ENCODE assay signal across 18 cellular contexts in genomic region chr18:2872095-2872494, GRCh38. TPM values are rescaled to one million over a fixed set of nuclear protein-coding genes. Genes with fewer than 3 reads are reported as not detected.
DNase-seq lines count a peak whose midpoint lies in the region; ATAC-seq, FAIRE-seq and TF ChIP-seq lines count a peak whose summit lies in the region.
"Had no signal": no experiment of that assay in that cellular context is flagged by ENCODE, and none has a peak within 500 bp of the region (broad histone marks: within the 10 kb centered on the region; RNA-seq: fewer than 3 reads in every experiment).

No MANE protein-coding gene starts in this region.

- H3K4me1 ChIP-seq in HepG2 (ENCODE audit: insufficient read depth, low read length), result peaks cover 4% of the 10 kb centered on the region; the same call in 1 of the 2 replicates
- no peaks in the 10 kb centered on the region for H3K4me1 ChIP-seq in right lobe of liver
- H3K4me1 ChIP-seq in CD4-positive, alpha-beta memory T cell (ENCODE audit: insufficient read depth, low read length), result no peaks in the 10 kb centered on the region

- no peaks in the 10 kb centered on the region for H3K36me3 Mint-ChIP-seq in osteocyte (ENCODE audit: unreplicated experiment)
- no peaks in the 10 kb centered on the region for H3K36me3 Mint-ChIP-seq in CD4-positive, alpha-beta memory T cell
- H3K36me3 Mint-ChIP-seq: CD8-positive, alpha-beta T cell had no signal

- no peaks in the 10 kb centered on the region for H3K9me3 Mint-ChIP-seq in osteocyte (ENCODE audit: unreplicated experiment)
- no peaks in the 10 kb centered on the region for H3K9me3 Mint-ChIP-seq in CD4-positive, alpha-beta memory T cell
- H3K9me3 Mint-ChIP-seq: CD8-positive, alpha-beta T cell had no signal

- no peaks in the 10 kb centered on the region for H3K36me3 ChIP-seq in HepG2 (replicated peaks in 1 of 2; ENCODE audit: control insufficient read depth in 1 of 2, insufficient read depth in 2 of 2, low read length in 2 of 2)
- H3K36me3 ChIP-seq in right lobe of liver, result no peaks in the 10 kb centered on the region
- H3K36me3 ChIP-seq in CD4-positive, alpha-beta memory T cell (ENCODE audit: insufficient read depth, low read length), result no peaks in the 10 kb centered on the region

- no peak for DNase-seq in HepG2 (ENCODE audit: low spot score)
- DNase-seq in right lobe of liver, result no peak
- DNase-seq in coronary artery (ENCODE audit: low spot score), result peak; percentile 28
- peak; percentile 44 for DNase-seq in osteocyte (ENCODE audit: extremely low spot score, unreplicated experiment)
- no peak for DNase-seq in CD4-positive, alpha-beta memory T cell
- DNase-seq: C1 segment of cervical spinal cord; Caco-2; CD8-positive, alpha-beta T cell; DMS 273 treated with DMSO at 0.1 percent for 48 hours; DMS79; EL; GDM1; H9 had no signal

- intact Hi-C loops in HepG2 (cut with micrococcal nuclease; ENCODE audit: unreplicated experiment) (no loop called here), right lobe of liver (cut with DNase I) (no loop called here)
- intact Hi-C loops in CD4-positive, alpha-beta memory T cell (cut with micrococcal nuclease), result no loop called here

- peaks cover 3% of the 10 kb centered on the region for H3K27me3 Mint-ChIP-seq in osteocyte (ENCODE audit: unreplicated experiment)
- H3K27me3 Mint-ChIP-seq in CD4-positive, alpha-beta memory T cell, result peaks cover 2 to 5% of the 10 kb centered on the region in 2 donors

- H3K4me2 ChIP-seq in HepG2 (ENCODE audit: low read depth, low read length), result no peak overlapping the region
- H3K4me2 ChIP-seq: GM23338 had no signal

- TF ChIP-seq CTCF in HepG2 (CRISPR knock-in tag; IDR thresholded peaks at IDR 0.05) (no peak), right lobe of liver (IDR thresholded peaks at IDR 0.05) (no peak), coronary artery (IDR thresholded peaks at IDR 0.05) (no peak), osteocyte (IDR thresholded peaks at IDR 0.05) (no peak)

- TF ChIP-seq RAD21 in HepG2 (CRISPR knock-in tag; IDR thresholded peaks at IDR 0.05), result no peak

- no peak overlapping the region for H3K27ac ChIP-seq in HepG2 (ENCODE audit: extremely low read length, insufficient read depth, low read length)
- H3K27ac ChIP-seq in right lobe of liver, result no peak overlapping the region
- H3K27ac ChIP-seq in coronary artery, result no peak overlapping the region
- H3K27ac ChIP-seq in CD4-positive, alpha-beta memory T cell (ENCODE audit: low read depth, low read length), result no peak overlapping the region

- H3K9ac ChIP-seq in HepG2 (ENCODE audit: insufficient read depth, low read depth, low read length), result no peak overlapping the region

- H3K27me3 ChIP-seq in HepG2 (ENCODE audit: control insufficient read depth in 1 of 2, insufficient read depth in 2 of 2, low read length in 2 of 2) (peaks cover 1 to 4% of the 10 kb centered on the region in 2 experiments; a peak in 2 of 5 replicates), right lobe of liver (no peaks in the 10 kb centered on the region)
- no peaks in the 10 kb centered on the region for H3K27me3 ChIP-seq in CD4-positive, alpha-beta memory T cell (ENCODE audit: insufficient read depth, low read length)

- H3K79me2 ChIP-seq in HepG2 (ENCODE audit: insufficient read depth, low read length), result no peaks in the 10 kb centered on the region

- H4K20me1 ChIP-seq in HepG2 (ENCODE audit: insufficient read depth, low read length), result no peaks in the 10 kb centered on the region

- no peak overlapping the region for H2AFZ ChIP-seq in HepG2 (ENCODE audit: low read length)
- H2AFZ ChIP-seq: GM23338 had no signal

- H3K27ac Mint-ChIP-seq in osteocyte (ENCODE audit: unreplicated experiment), result no peak overlapping the region
- H3K27ac Mint-ChIP-seq in CD4-positive, alpha-beta memory T cell, result no peak overlapping the region
- H3K27ac Mint-ChIP-seq: CD8-positive, alpha-beta T cell; GM23338; H9 had no signal

- H3K4me3 ChIP-seq in HepG2 (replicated peaks in 1 of 3; ENCODE audit: insufficient read depth in 1 of 3, low read depth in 2 of 3, low read length in 3 of 3), result no peak overlapping the region
- H3K4me3 ChIP-seq in right lobe of liver, result no peak overlapping the region
- H3K4me3 ChIP-seq in coronary artery, result no peak overlapping the region
- no peak overlapping the region for H3K4me3 ChIP-seq in CD4-positive, alpha-beta memory T cell (ENCODE audit: low read length in 2 of 2)
- H3K4me3 ChIP-seq: GM12878, GM23338 had no signal

- no TSS peak for BruUV-seq in HepG2 (replicated peaks; lab: Mats Ljungman, UMichigan)

- peaks cover 14% of the 10 kb centered on the region for H3K4me1 Mint-ChIP-seq in osteocyte (ENCODE audit: unreplicated experiment)
- H3K4me1 Mint-ChIP-seq in CD4-positive, alpha-beta memory T cell, result peaks cover 0 to 5% (median 0%) of the 10 kb centered on the region in 4 donors
- H3K4me1 Mint-ChIP-seq: GM23338 had no signal

- CTCF ChIA-PET in HepG2 (lab: Yijun Ruan, JAX; ENCODE audit: low intra/inter-chr PET ratio, low total read pairs), result no interaction called here
- CTCF ChIA-PET in CD4-positive, alpha-beta memory T cell (lab: Charles Lee; ENCODE audit: partially characterized antibody), result interaction anchor here (1.0 kb wide), 1 partner anchor 114 kb away, joined by 4 read pairs; no protein-coding TSS in a partner anchor

- no peak overlapping the region for H3K4me3 Mint-ChIP-seq in osteocyte (ENCODE audit: unreplicated experiment)
- no peak overlapping the region for H3K4me3 Mint-ChIP-seq in CD4-positive, alpha-beta memory T cell
- H3K4me3 Mint-ChIP-seq: CD8-positive, alpha-beta T cell; GM23338; H9 had no signal

- no peaks in the 10 kb centered on the region for H3K9me3 ChIP-seq in HepG2 (ENCODE audit: low read length)
- no peaks in the 10 kb centered on the region for H3K9me3 ChIP-seq in right lobe of liver
- no peaks in the 10 kb centered on the region for H3K9me3 ChIP-seq in CD4-positive, alpha-beta memory T cell (ENCODE audit: control insufficient read depth in 1 of 2, low read length in 2 of 2)
- H3K9me3 ChIP-seq: Caco-2 had no signal

- in situ Hi-C loops in HepG2 (cut with HindIII; ENCODE audit: extremely low pct_ligation_motif_present, low pct_unique_long_range_greater_than_20kb), result no loop called here

- TF ChIP-seq POLR2A in HepG2 (IDR thresholded peaks at IDR 0.05; ENCODE audit: insufficient read depth in 1 of 2, low read depth in 2 of 2, low read length in 2 of 2), result no peak
- TF ChIP-seq POLR2A in right lobe of liver (IDR thresholded peaks at IDR 0.05), result no peak

- 29% methylated on average over 6 of the region's 6 CpGs for WGBS in HepG2 (ENCODE audit: low lambda C conversion rate)
- 82% methylated on average over 6 of the region's 6 CpGs for WGBS in right lobe of liver (ENCODE audit: insufficient coverage, low coverage, low lambda C conversion rate, missing lambda C conversion rate)

- FAIRE-seq in HepG2 (lab: Jason Lieb, UNC), result no peak
- FAIRE-seq: GM12878, GM18507 had no signal

- ATAC-seq in HepG2, result no peak
- ATAC-seq in right lobe of liver, result no peak
- no peak for ATAC-seq in HG03342 (IDR thresholded peaks at IDR 0.05; ENCODE audit: unreplicated experiment)
- ATAC-seq: CD8-positive, alpha-beta T cell; GM12878; GM23338; HCT116 had no signal

- TF ChIP-seq EP300 in HepG2 (IDR thresholded peaks at IDR 0.05; ENCODE audit: low read depth in 2 of 2, low read length in 2 of 2) (no peak), HepG2 (CRISPR knock-in tag; IDR thresholded peaks at IDR 0.05; ENCODE audit: borderline replicate concordance) (no peak)

- POLR2A ChIA-PET in HepG2 (lab: Yijun Ruan, JAX), result no interaction called here
- POLR2A ChIA-PET in CD4-positive, alpha-beta memory T cell (lab: Charles Lee; ENCODE audit: partially characterized antibody), result interaction anchor here (0.7 to 1.0 kb wide), 2 partner anchors 12 to 24 kb away, joined by 3 read pairs; no protein-coding TSS in a partner anchor

TF ChIP-seq in HepG2, 621 proteins besides CTCF, POLR2A, EP300 and RAD21:
- TF ChIP-seq TOE1 (CRISPR knock-in tag; IDR thresholded peaks at IDR 0.05) (no peak), RAD51 (IDR thresholded peaks at IDR 0.05; ENCODE audit: borderline replicate concordance) (peak; percentile 58; the same call in 1 of the 2 replicates)

RNA-seq across cellular contexts. Expression of gene EMILIN2, which starts 25.3 kb away (rescaled TPM):
- total RNA-seq in HepG2 (2016; rRNA removed; fragmentation: Illumina TruSeq; extraction: Trizol) (6.9 and 8.2 TPM in 2 replicates), right lobe of liver (1 to 10 TPM in 5 of 6 experiments, under 1 TPM in 1; 0.99 to 4.4 (median 2.3) TPM), osteocyte (2.2 and 2.8 TPM in 2 replicates)
- 2.9 and 3.0 TPM in 2 replicates for total RNA-seq in HepG2 (2016; cell fraction: cytosol; rRNA removed; fragmentation: Illumina TruSeq; extraction: Trizol; ENCODE audit: low read depth)
- total RNA-seq in HepG2 (2016; cell fraction: insoluble cytoplasmic fraction; rRNA removed; fragmentation: Illumina TruSeq; extraction: Trizol), result 6.1 and 8.5 TPM in 2 replicates
- 7.4 and 9.6 TPM in 2 replicates for total RNA-seq in HepG2 (2016; cell fraction: membrane; rRNA removed; fragmentation: Illumina TruSeq; extraction: Trizol)
- total RNA-seq in HepG2 (2016; cell fraction: nucleus; rRNA removed; fragmentation: Illumina TruSeq; extraction: Trizol), result 9.9 and 10.2 TPM in 2 replicates
- 7.6 and 9.7 TPM in 2 replicates for polyA plus RNA-seq in HepG2 (2011; rRNA removed)
- 6.3 and 8.4 TPM in 2 replicates for polyA plus RNA-seq in HepG2 (2011; cell fraction: cytosol; rRNA removed)
- 22.2 and 25.5 TPM in 2 replicates for polyA plus RNA-seq in HepG2 (2011; cell fraction: nucleus; rRNA removed)
- 5.1 and 5.3 TPM in 2 replicates for polyA plus RNA-seq in HepG2 (2012)
- polyA plus RNA-seq in HepG2 (2016; cell fraction: cytosol; fragmentation: Illumina TruSeq; extraction: Trizol; ENCODE audit: low read depth), result 3.0 and 3.1 TPM in 2 replicates
- polyA plus RNA-seq in HepG2 (2016; cell fraction: insoluble cytoplasmic fraction; fragmentation: Illumina TruSeq; extraction: Trizol; ENCODE audit: low read depth), result 7.1 and 7.9 TPM in 2 replicates
- polyA plus RNA-seq in HepG2 (2016; cell fraction: membrane; fragmentation: Illumina TruSeq; extraction: Trizol; ENCODE audit: low read depth), result 6.1 and 7.9 TPM in 2 replicates
- 22.3 and 22.8 TPM in 2 replicates for polyA plus RNA-seq in HepG2 (2016; cell fraction: nucleus; fragmentation: Illumina TruSeq; extraction: Trizol; ENCODE audit: insufficient read depth, low read depth)
- polyA minus RNA-seq in HepG2 (2011; rRNA and poly(A)+ RNA removed; ENCODE audit: low replicate concordance), result 3.9 TPM in 1 of 2 replicates, not detected in the other
- polyA minus RNA-seq in HepG2 (2011; cell fraction: cytosol; rRNA and poly(A)+ RNA removed), result 3.7 and 4.2 TPM in 2 replicates
- polyA minus RNA-seq in HepG2 (2011; cell fraction: nucleus; rRNA and poly(A)+ RNA removed), result 10.1 and 12.4 TPM in 2 replicates
- total RNA-seq in CD4-positive, alpha-beta memory T cell, result 10 to 100 TPM in 1 of 2 experiments, 1 to 10 TPM in 1; 9.5 to 11.4 TPM
- polyA plus RNA-seq in CD4-positive, alpha-beta memory T cell, result 1 to 10 TPM; 4.9 to 7.7 TPM

Comparison
In these comparisons a context has a peak if more than half of its experiments do, and no peak if none do; other contexts are left out.
1. DNase-seq: peak in coronary artery (single experiment) and osteocyte (single experiment); none in HepG2 (single experiment), right lobe of liver (0 of 3) and CD4-positive, alpha-beta memory T cell (0 of 5).